Comparison of ENCODE assay signal across 8 cellular contexts in the genomic region with DNA sequence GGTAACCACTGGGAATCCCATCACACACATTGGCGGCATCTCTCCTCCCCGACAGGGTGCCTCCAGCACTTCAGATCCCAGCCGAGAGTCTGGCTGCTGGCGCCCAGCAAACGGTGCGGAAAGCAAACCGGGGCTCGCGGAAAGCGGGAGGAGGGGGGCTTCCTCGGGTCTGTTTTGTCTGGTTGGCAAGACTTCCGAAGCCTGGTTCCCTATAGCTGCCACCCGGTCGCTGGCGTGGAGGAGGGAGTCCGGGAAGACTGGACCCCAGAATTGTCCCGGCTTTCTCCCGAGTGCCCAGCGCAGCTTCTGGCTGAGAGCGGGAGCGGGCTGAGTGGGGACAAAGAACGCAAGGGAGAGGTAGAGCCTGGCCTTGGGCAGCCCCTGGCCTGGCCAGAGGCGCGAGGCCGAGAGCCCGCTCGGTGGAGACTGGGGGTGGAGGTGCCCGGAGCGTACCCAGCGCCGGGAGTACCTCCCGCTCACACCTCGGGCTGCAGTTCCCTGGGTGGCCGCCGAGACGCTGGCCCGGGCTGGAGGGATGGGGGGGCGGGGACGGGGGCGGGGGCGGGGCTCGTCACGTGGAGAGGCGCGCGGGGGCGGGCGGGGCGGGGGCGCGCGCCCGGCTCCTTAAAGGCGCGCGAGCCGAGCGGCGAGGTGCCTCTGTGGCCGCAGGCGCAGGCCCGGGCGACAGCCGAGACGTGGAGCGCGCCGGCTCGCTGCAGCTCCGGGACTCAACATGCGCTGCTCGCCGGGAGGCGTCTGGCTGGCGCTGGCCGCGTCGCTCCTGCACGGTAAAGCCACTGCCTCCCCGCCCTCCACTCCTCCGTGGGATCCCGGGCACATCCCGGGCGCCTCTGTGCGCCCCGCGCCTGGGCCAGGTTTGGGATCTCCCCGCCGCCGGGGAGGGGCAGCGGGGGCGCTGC. TPM values are rescaled to one million over a fixed set of nuclear protein-coding genes. Genes with fewer than 3 reads are reported as not detected.
DNase-seq lines count a peak whose midpoint lies in the region; ATAC-seq lines count a peak whose summit lies in the region.

A gene (plus strand): TSS at position 654 of the 920 bp plus-strand sequence. CDS start 80 bp downstream, at position 734.

- H3K27me3 Mint-ChIP-seq in activated CD4-positive, alpha-beta T cell treated with anti-CD3 and anti-CD28 coated beads for 36 hours, result peaks cover 56% of the 10 kb centered on the region

- intact Hi-C loops in activated CD4-positive, alpha-beta T cell treated with anti-CD3 and anti-CD28 coated beads for 36 hours (cut with DNase I, micrococcal nuclease), result no loop called here

- H3K4me3 Mint-ChIP-seq in activated CD4-positive, alpha-beta T cell treated with anti-CD3 and anti-CD28 coated beads for 36 hours, result no peak within 1 kb of the TSS

- no peaks in the 10 kb centered on the region for H3K9me3 Mint-ChIP-seq in activated CD4-positive, alpha-beta T cell treated with anti-CD3 and anti-CD28 coated beads for 36 hours (ENCODE audit: low read depth)

- peak; percentile 50 for DNase-seq in activated CD4-positive, alpha-beta T cell treated with anti-CD3 and anti-CD28 coated beads for 36 hours
- DNase-seq in activated CD4-positive, alpha-beta T cell treated with anti-CD3 and anti-CD28 coated beads for 1 hour, result no peak
- DNase-seq in NCI-H460 (ENCODE audit: extremely low read depth, low read depth) (peak; percentile 38), hypothalamus (lab: John Stamatoyannopoulos, UW) (peak in 46 of 51 donors; percentile 6 to 78 (median 52)), putamen (ENCODE audit: low spot score) (peak; percentile 20)

- POLR2A ChIA-PET in activated CD4-positive, alpha-beta T cell treated with anti-CD3 and anti-CD28 coated beads for 36 hours (lab: Charles Lee), result no interaction called here

- H3K27ac ChIP-seq in angular gyrus (ENCODE audit: low read depth, low read length), result peak within 1 kb of the TSS; percentile 14

- no peak within 1 kb of the TSS for H3K27ac Mint-ChIP-seq in activated CD4-positive, alpha-beta T cell treated with anti-CD3 and anti-CD28 coated beads for 36 hours

- H3K36me3 Mint-ChIP-seq in activated CD4-positive, alpha-beta T cell treated with anti-CD3 and anti-CD28 coated beads for 36 hours (ENCODE audit: low read depth), result no peaks in the 10 kb centered on the region

- peaks cover 12% of the 10 kb centered on the region for H3K4me1 Mint-ChIP-seq in activated CD4-positive, alpha-beta T cell treated with anti-CD3 and anti-CD28 coated beads for 36 hours

- peak; percentile 64 for ATAC-seq in activated CD4-positive, alpha-beta T cell treated with anti-CD3 and anti-CD28 coated beads for 36 hours
- peak; percentile 76 for ATAC-seq in HG02678 (IDR thresholded peaks at IDR 0.05; ENCODE audit: unreplicated experiment)
- no peak for ATAC-seq in GM18858 (IDR thresholded peaks at IDR 0.05; ENCODE audit: unreplicated experiment)

- CTCF ChIA-PET in activated CD4-positive, alpha-beta T cell treated with anti-CD3 and anti-CD28 coated beads for 36 hours (lab: Charles Lee), result interaction anchor here (1.1 kb wide), 1 partner anchor 25 kb away, joined by 3 read pairs; no protein-coding TSS in a partner anchor

RNA-seq across cellular contexts. Expression of the gene that starts here (rescaled TPM):
- under 1 TPM in 1 of 2 experiments, not detected in 1; 0.11 TPM for total RNA-seq in activated CD4-positive, alpha-beta T cell treated with anti-CD3 and anti-CD28 coated beads for 36 hours
- total RNA-seq in NCI-H460 (2014; rRNA removed; shearing (Covaris generic)), result 1.2 and 2.9 TPM in 2 replicates
- polyA plus RNA-seq in NCI-H460 (2014; cell fraction: nucleus; rRNA removed), result 1.4 and 8.6 TPM in 2 replicates

Comparison
In these comparisons a context has a peak if more than half of its experiments do, and no peak if none do; other contexts are left out.
1. Peak in DNase-seq and ATAC-seq in activated CD4-positive, alpha-beta T cell treated with anti-CD3 and anti-CD28 coated beads for 36 hours; RNA of the gene not detected or under 1 TPM.